Comparison of ENCODE assay signal across 21 cellular contexts in genomic region chr7:127907110-127907509, GRCh38.
DNase-seq lines count a peak whose midpoint lies in the region; ATAC-seq and TF ChIP-seq lines count a peak whose summit lies in the region.
"Had no signal": no experiment of that assay in that cellular context is flagged by ENCODE, and none has a peak within 500 bp of the region (broad histone marks: within the 10 kb centered on the region; RNA-seq: fewer than 3 reads in every experiment).

No MANE protein-coding gene starts in this region.

- no TSS peak for BruUV-seq in Calu3 (replicated peaks; lab: Mats Ljungman, UMichigan)

- TF ChIP-seq POLR2A in erythroblast (IDR thresholded peaks at IDR 0.05; ENCODE audit: low read length): no peak

- H3K27ac ChIP-seq in naive thymus-derived CD4-positive, alpha-beta T cell (ENCODE audit: low read depth, low read length): no peak overlapping the region
- H3K27ac ChIP-seq: ascending aorta, ovary, SK-N-MC, vagina had no signal

- no peaks in the 10 kb centered on the region for H3K27me3 Mint-ChIP-seq in Calu3 (ENCODE audit: unreplicated experiment)
- no peaks in the 10 kb centered on the region for H3K27me3 Mint-ChIP-seq in WTC11 (ENCODE audit: low read depth)
- no peaks in the 10 kb centered on the region for H3K27me3 Mint-ChIP-seq in naive thymus-derived CD4-positive, alpha-beta T cell
- H3K27me3 Mint-ChIP-seq: activated naive CD4-positive, alpha-beta T cell treated with anti-CD3 and anti-CD28 coated beads, Interleukin-2, amount 10 ng/mL, durations not matched to agents 7 days and 5 days; naive B cell had no signal

- TF ChIP-seq CTCF in Calu3 (IDR thresholded peaks at IDR 0.05; ENCODE audit: unreplicated experiment) (no peak), WTC11 (IDR thresholded peaks at IDR 0.05) (no peak)

- H3K27ac Mint-ChIP-seq in Calu3 (ENCODE audit: unreplicated experiment) (peak overlapping the region; percentile 33), WTC11 (0 out of 2 replicates have a peak overlapping the region, but pooled peaks have one; percentile 3)
- no peak overlapping the region for H3K27ac Mint-ChIP-seq in naive thymus-derived CD4-positive, alpha-beta T cell
- H3K27ac Mint-ChIP-seq: activated naive CD4-positive, alpha-beta T cell treated with anti-CD3 and anti-CD28 coated beads, Interleukin-2, amount 10 ng/mL, durations not matched to agents 7 days and 5 days had no signal

- DNase-seq in NCI-H2081 (lab: John Stamatoyannopoulos, UW) (peak; percentile 24 to 78), NCI-H2081 treated with DMSO at 0.1 percent for 48 hours (lab: John Stamatoyannopoulos, UW) (no peak), Calu3 (no peak), WTC11 (ENCODE audit: low spot score) (no peak), kidney tubule cell (ENCODE audit: low spot score) (peak; percentile 7), erythroblast (lab: John Stamatoyannopoulos, UW) (no peak)
- no peak for DNase-seq in naive thymus-derived CD4-positive, alpha-beta T cell
- DNase-seq: 8988T; activated naive CD4-positive, alpha-beta T cell treated with anti-CD3 and anti-CD28 coated beads, Interleukin-2, amount 10 ng/mL, durations not matched to agents 7 days and 5 days; mesendoderm; MG63; naive B cell; NCI-H187; ovary; right cardiac atrium; T-helper 9 cell had no signal

- POLR2A ChIA-PET in WTC11 (lab: Charles Lee): no interaction called here
- POLR2A ChIA-PET in naive thymus-derived CD4-positive, alpha-beta T cell (lab: Charles Lee): no interaction called here

- no peaks in the 10 kb centered on the region for H3K9me3 Mint-ChIP-seq in Calu3 (ENCODE audit: low read depth, unreplicated experiment)
- no peaks in the 10 kb centered on the region for H3K9me3 Mint-ChIP-seq in WTC11
- H3K9me3 Mint-ChIP-seq in naive thymus-derived CD4-positive, alpha-beta T cell: no peaks in the 10 kb centered on the region
- H3K9me3 Mint-ChIP-seq: activated naive CD4-positive, alpha-beta T cell treated with anti-CD3 and anti-CD28 coated beads, Interleukin-2, amount 10 ng/mL, durations not matched to agents 7 days and 5 days; naive B cell had no signal

- CTCF ChIA-PET in Calu3 (lab: Charles Lee): no interaction called here
- CTCF ChIA-PET in WTC11 (lab: Charles Lee): no interaction called here
- CTCF ChIA-PET in naive thymus-derived CD4-positive, alpha-beta T cell (lab: Charles Lee): no interaction called here

- H3K4me1 Mint-ChIP-seq in Calu3 (ENCODE audit: low read depth, unreplicated experiment): peaks cover 37% of the 10 kb centered on the region
- peaks cover 41% of the 10 kb centered on the region for H3K4me1 Mint-ChIP-seq in WTC11
- H3K4me1 Mint-ChIP-seq in naive thymus-derived CD4-positive, alpha-beta T cell: peaks cover 10 to 40% (median 18%) of the 10 kb centered on the region in 7 donors

- ATAC-seq in WTC11 (no peak), GM18909 (IDR thresholded peaks at IDR 0.05; ENCODE audit: poor library complexity, unreplicated experiment) (no peak)
- ATAC-seq in naive thymus-derived CD4-positive, alpha-beta T cell: no peak
- ATAC-seq: esophagus mucosa, right cardiac atrium had no signal

- H3K4me3 ChIP-seq in naive thymus-derived CD4-positive, alpha-beta T cell (ENCODE audit: low read length): no peak overlapping the region
- H3K4me3 ChIP-seq: ascending aorta, MG63, ovary, SK-N-MC, vagina had no signal

- H3K27me3 ChIP-seq in naive thymus-derived CD4-positive, alpha-beta T cell (ENCODE audit: control insufficient read depth in 2 of 2, insufficient read depth in 2 of 2, low read length in 2 of 2): no peaks in the 10 kb centered on the region
- H3K27me3 ChIP-seq: ascending aorta, MG63, ovary, vagina had no signal

- H3K36me3 Mint-ChIP-seq in Calu3 (ENCODE audit: insufficient read depth, unreplicated experiment) (peaks cover 18% of the 10 kb centered on the region), WTC11 (peaks cover 9% of the 10 kb centered on the region; the same call in 1 of the 2 replicates)
- peaks cover 12 to 57% (median 17%) of the 10 kb centered on the region in 5 donors for H3K36me3 Mint-ChIP-seq in naive thymus-derived CD4-positive, alpha-beta T cell

- peaks cover 0 to 5% (median 0%) of the 10 kb centered on the region in 3 experiments for H3K36me3 ChIP-seq in naive thymus-derived CD4-positive, alpha-beta T cell (ENCODE audit: control insufficient read depth in 2 of 3, insufficient read depth in 3 of 3, low read length in 3 of 3)
- H3K36me3 ChIP-seq: ascending aorta, ovary, vagina had no signal

- H3K9me3 ChIP-seq in naive thymus-derived CD4-positive, alpha-beta T cell (ENCODE audit: control insufficient read depth in 2 of 3, low read length in 3 of 3): no peaks in the 10 kb centered on the region
- H3K9me3 ChIP-seq: ascending aorta, MG63, ovary, vagina had no signal

- intact Hi-C loops in Calu3 (cut with micrococcal nuclease; ENCODE audit: unreplicated experiment): no loop called here
- intact Hi-C loops in naive thymus-derived CD4-positive, alpha-beta T cell (cut with micrococcal nuclease): loop anchor here in 1 of 2 donors (5.0 kb wide), 1 partner anchor 45 kb away; no protein-coding TSS in a partner anchor

- H3K4me3 Mint-ChIP-seq in Calu3 (ENCODE audit: low read depth, unreplicated experiment) (no peak overlapping the region), WTC11 (no peak overlapping the region)
- no peak overlapping the region for H3K4me3 Mint-ChIP-seq in naive thymus-derived CD4-positive, alpha-beta T cell
- H3K4me3 Mint-ChIP-seq: activated naive CD4-positive, alpha-beta T cell treated with anti-CD3 and anti-CD28 coated beads, Interleukin-2, amount 10 ng/mL, durations not matched to agents 7 days and 5 days; naive B cell had no signal

- no peaks in the 10 kb centered on the region for H3K4me1 ChIP-seq in naive thymus-derived CD4-positive, alpha-beta T cell (ENCODE audit: control insufficient read depth in 2 of 2, insufficient read depth in 2 of 2, low read length in 2 of 2)
- H3K4me1 ChIP-seq: ascending aorta, vagina had no signal

TF ChIP-seq in WTC11, 78 proteins besides CTCF, POLR2A, EP300 and RAD21 (continues in another document):
- TF ChIP-seq ATF3 (CRISPR knock-in tag; conservative IDR thresholded peaks at IDR 0.05) (no peak), GTF2I (CRISPR knock-in tag; conservative IDR thresholded peaks at IDR 0.05) (no peak), SMAD4 (CRISPR knock-in tag; IDR thresholded peaks at IDR 0.05) (no peak), TCF7 (CRISPR knock-in tag; IDR thresholded peaks at IDR 0.05; ENCODE audit: low read depth) (no peak), ETV6 (CRISPR knock-in tag; IDR thresholded peaks at IDR 0.05) (no peak), NR1H2 (CRISPR knock-in tag; IDR thresholded peaks at IDR 0.05) (no peak), USF1 (CRISPR knock-in tag; IDR thresholded peaks at IDR 0.05) (no peak), MXD4 (CRISPR knock-in tag; IDR thresholded peaks at IDR 0.05; ENCODE audit: borderline replicate concordance) (no peak), ESRRA (CRISPR knock-in tag; IDR thresholded peaks at IDR 0.05; ENCODE audit: borderline replicate concordance) (no peak), RELA (CRISPR knock-in tag; IDR thresholded peaks at IDR 0.05; ENCODE audit: borderline replicate concordance) (no peak), ZNF671 (CRISPR knock-in tag; IDR thresholded peaks at IDR 0.05) (no peak), AFF4 (CRISPR knock-in tag; IDR thresholded peaks at IDR 0.05; ENCODE audit: borderline replicate concordance) (no peak), USF2 (CRISPR knock-in tag; IDR thresholded peaks at IDR 0.05) (no peak), ZNF263 (CRISPR knock-in tag; IDR thresholded peaks at IDR 0.05; ENCODE audit: low read depth) (no peak)

Comparison
In these comparisons a context has a peak if more than half of its experiments do, and no peak if none do; other contexts are left out.
1. DNase-seq: peak in NCI-H2081 (2 of 2) and kidney tubule cell (single experiment); none in NCI-H2081 treated with DMSO at 0.1 percent for 48 hours (single experiment), Calu3 (single experiment), WTC11 (single experiment), naive thymus-derived CD4-positive, alpha-beta T cell (0 of 9) and erythroblast (0 of 2).
2. H3K27ac Mint-ChIP-seq: peak in Calu3 (single experiment) and WTC11 (single experiment); none in naive thymus-derived CD4-positive, alpha-beta T cell (0 of 9).